ENCODE assay signal across 23 cellular contexts in genomic region chr11:71395010-71395560, GRCh38.
"Had no signal": no experiment of that assay in that cellular context is flagged by ENCODE, and none has a peak within 500 bp of the region (broad histone marks: within the 10 kb centered on the region; RNA-seq: fewer than 3 reads in every experiment).

No MANE protein-coding gene starts in this region.

- H3K9me3 ChIP-seq: adrenal gland, ascending aorta, lower lobe of right lung, neutrophil, thoracic aorta, upper lobe of left lung had no signal

- H3K4me1 ChIP-seq: adrenal gland, ascending aorta, lower lobe of right lung, upper lobe of left lung had no signal

- H3K27ac Mint-ChIP-seq: activated CD8-positive, alpha-beta T cell treated with anti-CD3 and anti-CD28 coated beads, Interleukin-2, amount 10 ng/mL, durations not matched to agents 7 days and 5 days; activated naive CD8-positive, alpha-beta T cell; activated T-helper 2 cell treated with anti-CD3 and anti-CD28 coated beads, Interferon-gamma antibody, Interleukin-2, Interleukin-4, amounts not matched to agents 10 μg/mL and 5 μg/mL and 100 μg/mL, durations not matched to agents 14 hours and 24 hours and 36 hours; effector memory CD8-positive, alpha-beta T cell had no signal

- H3K27ac ChIP-seq: adrenal gland, ascending aorta, brain microvascular endothelial cell, lower lobe of right lung, neutrophil, thoracic aorta, upper lobe of left lung had no signal

- H3K27me3 Mint-ChIP-seq: activated naive CD8-positive, alpha-beta T cell had no signal

- H3K36me3 Mint-ChIP-seq: activated naive CD8-positive, alpha-beta T cell; naive B cell had no signal

- H3K4me3 Mint-ChIP-seq: activated CD8-positive, alpha-beta T cell treated with anti-CD3 and anti-CD28 coated beads, Interleukin-2, amount 10 ng/mL, durations not matched to agents 7 days and 5 days; activated naive CD8-positive, alpha-beta T cell; central memory CD8-positive, alpha-beta T cell; effector memory CD8-positive, alpha-beta T cell; naive B cell had no signal

- H3K9me3 Mint-ChIP-seq: activated T-helper 2 cell treated with anti-CD3 and anti-CD28 coated beads, Interferon-gamma antibody, Interleukin-2, Interleukin-4, amounts not matched to agents 10 μg/mL and 5 μg/mL and 100 μg/mL, durations not matched to agents 14 hours and 24 hours and 36 hours; central memory CD8-positive, alpha-beta T cell; effector memory CD8-positive, alpha-beta T cell; naive B cell had no signal

- H3K4me3 ChIP-seq: adrenal gland, ascending aorta, lower lobe of right lung, thoracic aorta, upper lobe of left lung had no signal

- H3K4me1 Mint-ChIP-seq: central memory CD8-positive, alpha-beta T cell had no signal

- DNase-seq: activated CD4-positive, alpha-beta T cell treated with anti-CD3 and anti-CD28 coated beads for 1 hour; activated CD4-positive, alpha-beta T cell treated with anti-CD3 and anti-CD28 coated beads, Interleukin-2, amount 50 U/mL, for 1 hour; activated CD8-positive, alpha-beta T cell treated with anti-CD3 and anti-CD28 coated beads, Interleukin-2, amount 10 ng/mL, durations not matched to agents 7 days and 5 days; activated naive CD4-positive, alpha-beta T cell; activated T-cell treated with anti-CD3 and anti-CD28 coated beads, Interleukin-2, amount 50 U/mL, for 1 hour; adrenal gland; brain microvascular endothelial cell; effector memory CD8-positive, alpha-beta T cell; foreskin melanocyte; hypothalamus; lower lobe of right lung; naive B cell; stimulated activated CD4-positive, alpha-beta T cell treated with anti-CD3 and anti-CD28 coated beads, Interleukin-4, amount 100 ng/mL, for 24 hours; stimulated activated naive CD4-positive, alpha-beta T cell treated with Interleukin-2 at 50 U/mL for 16 hours; T-helper 1 cell had no signal

- H3K36me3 ChIP-seq: adrenal gland, ascending aorta, brain microvascular endothelial cell, lower lobe of right lung, neutrophil, thoracic aorta, upper lobe of left lung had no signal

- H3K27me3 ChIP-seq: adrenal gland, ascending aorta, brain microvascular endothelial cell, upper lobe of left lung had no signal

- ATAC-seq: activated CD8-positive, alpha-beta T cell treated with anti-CD3 and anti-CD28 coated beads, Interleukin-2, amount 10 ng/mL, durations not matched to agents 7 days and 5 days; effector memory CD8-positive, alpha-beta T cell; esophagus mucosa; lower lobe of right lung had no signal
